ENCODE assay signal across 17 cellular contexts in the genomic region with DNA sequence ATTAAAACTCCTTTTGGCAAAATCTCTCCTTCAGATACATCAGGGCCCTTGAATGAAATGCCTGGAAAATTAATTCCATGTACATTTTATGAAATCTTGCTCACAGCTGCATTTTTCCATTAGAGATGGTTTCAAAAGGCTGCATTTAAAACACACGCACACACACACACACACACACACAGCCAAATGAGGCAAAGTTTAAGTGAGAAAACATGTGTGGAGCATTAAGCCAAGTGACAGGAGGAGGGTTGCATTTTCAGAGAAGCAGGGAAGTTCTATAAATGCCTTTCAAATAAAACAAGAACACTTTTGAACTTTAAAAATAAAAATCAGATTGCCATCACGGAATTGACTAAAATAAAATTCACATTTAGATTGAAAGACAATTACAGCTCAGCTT.
DNase-seq lines count a peak whose midpoint lies in the region; TF ChIP-seq lines count a peak whose summit lies in the region.
"Had no signal": no experiment of that assay in that cellular context is flagged by ENCODE, and none has a peak within 500 bp of the region (broad histone marks: within the 10 kb centered on the region; RNA-seq: fewer than 3 reads in every experiment).

No MANE protein-coding gene starts in this region.

- DNase-seq in AG09309 (ENCODE audit: low read depth), result peak; percentile 71
- DNase-seq in GM04504 (ENCODE audit: low read depth), result peak; percentile 48
- DNase-seq in choroid plexus epithelial cell (ENCODE audit: low read depth), result peak; percentile 13
- DNase-seq in fibroblast of villous mesenchyme (ENCODE audit: low read depth), result peak; percentile 16
- DNase-seq in ACHN, result no peak
- DNase-seq in NCI-H2196 treated with DMSO at 0.1 percent for 48 hours (lab: John Stamatoyannopoulos, UW; ENCODE audit: unreplicated experiment), result no peak
- DNase-seq in NCI-H2107 treated with DMSO at 0.1 percent for 48 hours (lab: John Stamatoyannopoulos, UW; ENCODE audit: unreplicated experiment), result no peak
- DNase-seq in NCI-H748 treated with DMSO at 0.1 percent for 48 hours (lab: John Stamatoyannopoulos, UW), result no peak
- DNase-seq: 8988T; CD4-positive, alpha-beta memory T cell; DMS79 treated with DMSO at 0.1 percent for 48 hours; GF-D8; Kasumi-1; NCI-H1417 treated with DMSO at 0.1 percent for 48 hours; NCI-H2029 treated with DMSO at 0.1 percent for 48 hours; NCI-H226; NCI-H526 had no signal

- H3K4me3 ChIP-seq in AG09309 (ENCODE audit: control insufficient read depth, low read depth, low read length) (no peak overlapping the region), choroid plexus epithelial cell (ENCODE audit: low read depth, low read length) (no peak overlapping the region), fibroblast of villous mesenchyme (ENCODE audit: low read depth, low read length) (no peak overlapping the region)

- in situ Hi-C loops in ACHN (cut with HindIII; ENCODE audit: low pct_ligation_motif_present, low pct_unique_long_range_greater_than_20kb, low sequenced_read_pairs), result no loop called here

- TF ChIP-seq CTCF in AG09309 (IDR thresholded peaks at IDR 0.05; ENCODE audit: control insufficient read depth, insufficient read depth, low read depth, low read length, missing control alignments) (no peak), choroid plexus epithelial cell (conservative IDR thresholded peaks at IDR 0.05; ENCODE audit: low read depth, low read length) (no peak), fibroblast of villous mesenchyme (IDR thresholded peaks at IDR 0.05; ENCODE audit: insufficient read depth, low read depth, low read length) (no peak)

Comparison
In these comparisons a context has a peak if more than half of its experiments do, and no peak if none do; other contexts are left out.
1. DNase-seq: peak in AG09309 (single experiment), GM04504 (single experiment), choroid plexus epithelial cell (single experiment) and fibroblast of villous mesenchyme (single experiment); none in ACHN (single experiment), NCI-H2196 treated with DMSO at 0.1 percent for 48 hours (single experiment), NCI-H2107 treated with DMSO at 0.1 percent for 48 hours (single experiment) and NCI-H748 treated with DMSO at 0.1 percent for 48 hours (single experiment).